8 cellular contexts compared by ENCODE assay signal in genomic region chr20:46119028-46119546, GRCh38. TPM values are rescaled to one million over a fixed set of nuclear protein-coding genes. Genes with fewer than 3 reads are reported as not detected.
DNase-seq lines count a peak whose midpoint lies in the region; ATAC-seq and TF ChIP-seq lines count a peak whose summit lies in the region.

No MANE protein-coding gene starts in this region.

- peaks cover 40% of the 10 kb centered on the region for H3K27me3 Mint-ChIP-seq in WTC11 (ENCODE audit: low read depth)
- H3K27me3 Mint-ChIP-seq in natural killer cell treated with Interleukin-12 subunit alpha and Interleukin-12 subunit beta and Interleukin-15 and Interleukin-18, amount 100 ng/mL, for 72 hours, result peaks cover 8 to 20% of the 10 kb centered on the region in 2 donors

- TF ChIP-seq CTCF in GM10266 (IDR thresholded peaks at IDR 0.05; ENCODE audit: control insufficient read depth, insufficient read depth, low read depth, missing control alignments) (no peak), WTC11 (IDR thresholded peaks at IDR 0.05) (no peak)

- peak; percentile 54 for DNase-seq in GM10266 (ENCODE audit: extremely low spot score)
- no peak for DNase-seq in WTC11 (ENCODE audit: low spot score)
- no peak for DNase-seq in natural killer cell treated with Interleukin-12 subunit alpha and Interleukin-12 subunit beta and Interleukin-15 and Interleukin-18, amount 100 ng/mL, for 72 hours (ENCODE audit: low spot score)
- DNase-seq in SK-N-DZ (ENCODE audit: low spot score), result no peak
- no peak for DNase-seq in substantia nigra (lab: John Stamatoyannopoulos, UW)
- DNase-seq in activated gamma-delta T cell (lab: John Stamatoyannopoulos, UW), result no peak

- ATAC-seq in GM21576 (IDR thresholded peaks at IDR 0.05; ENCODE audit: unreplicated experiment), result peak; percentile 37
- no peak for ATAC-seq in WTC11
- no peak for ATAC-seq in natural killer cell treated with Interleukin-12 subunit alpha and Interleukin-12 subunit beta and Interleukin-15 and Interleukin-18, amount 100 ng/mL, for 72 hours
- ATAC-seq in HG02885 (IDR thresholded peaks at IDR 0.05; ENCODE audit: poor library complexity, unreplicated experiment), result no peak

- H3K27ac Mint-ChIP-seq in WTC11, result no peak overlapping the region
- peak overlapping the region in 1 of 2 donors; percentile 97 for H3K27ac Mint-ChIP-seq in natural killer cell treated with Interleukin-12 subunit alpha and Interleukin-12 subunit beta and Interleukin-15 and Interleukin-18, amount 100 ng/mL, for 72 hours

- CTCF ChIA-PET in WTC11 (lab: Charles Lee), result interaction anchor here (0.6 to 3.3 kb wide), 11 partner anchors 9 to 230 kb away, joined by 3 to 19 read pairs (median 4); no protein-coding TSS in a partner anchor

- H3K4me1 Mint-ChIP-seq in WTC11, result peaks cover 7% of the 10 kb centered on the region
- peaks cover 8 to 26% of the 10 kb centered on the region in 2 donors for H3K4me1 Mint-ChIP-seq in natural killer cell treated with Interleukin-12 subunit alpha and Interleukin-12 subunit beta and Interleukin-15 and Interleukin-18, amount 100 ng/mL, for 72 hours (ENCODE audit: low read depth in 2 of 2)

- H3K27ac ChIP-seq in substantia nigra (ENCODE audit: low read depth, low read length, poor library complexity, severe bottlenecking), result no peak overlapping the region

- H3K4me3 Mint-ChIP-seq in WTC11, result peak overlapping the region; percentile 99
- peak overlapping the region; percentile 91 for H3K4me3 Mint-ChIP-seq in natural killer cell treated with Interleukin-12 subunit alpha and Interleukin-12 subunit beta and Interleukin-15 and Interleukin-18, amount 100 ng/mL, for 72 hours

- no peaks in the 10 kb centered on the region for H3K9me3 Mint-ChIP-seq in WTC11
- no peaks in the 10 kb centered on the region for H3K9me3 Mint-ChIP-seq in natural killer cell treated with Interleukin-12 subunit alpha and Interleukin-12 subunit beta and Interleukin-15 and Interleukin-18, amount 100 ng/mL, for 72 hours

- POLR2A ChIA-PET in WTC11 (lab: Charles Lee), result no interaction called here

- H3K36me3 Mint-ChIP-seq in WTC11, result peaks cover 15% of the 10 kb centered on the region
- no peaks in the 10 kb centered on the region for H3K36me3 Mint-ChIP-seq in natural killer cell treated with Interleukin-12 subunit alpha and Interleukin-12 subunit beta and Interleukin-15 and Interleukin-18, amount 100 ng/mL, for 72 hours

TF ChIP-seq in WTC11, 78 proteins besides CTCF, POLR2A, EP300 and RAD21 (continues in another document):
- TF ChIP-seq MXD4 (CRISPR knock-in tag; IDR thresholded peaks at IDR 0.05; ENCODE audit: borderline replicate concordance) (no peak), TCF7 (CRISPR knock-in tag; IDR thresholded peaks at IDR 0.05; ENCODE audit: low read depth) (no peak), ATF3 (CRISPR knock-in tag; conservative IDR thresholded peaks at IDR 0.05) (no peak), RORB (CRISPR knock-in tag; IDR thresholded peaks at IDR 0.05) (no peak), STAT6 (CRISPR knock-in tag; conservative IDR thresholded peaks at IDR 0.05; ENCODE audit: low read depth) (no peak), PRDM15 (CRISPR knock-in tag; IDR thresholded peaks at IDR 0.05) (no peak), NFE2L1 (CRISPR knock-in tag; IDR thresholded peaks at IDR 0.05) (no peak), ZNF281 (CRISPR knock-in tag; IDR thresholded peaks at IDR 0.05) (no peak), E2F1 (CRISPR knock-in tag; IDR thresholded peaks at IDR 0.05) (no peak), ZNF263 (CRISPR knock-in tag; IDR thresholded peaks at IDR 0.05; ENCODE audit: low read depth) (no peak)

RNA-seq across cellular contexts. Expression of gene CD40, which starts 1.0 kb away (rescaled TPM):
- 12.9 to 15.3 TPM (median 14.8 TPM) in 3 replicates for total RNA-seq in WTC11 (2021)
- 10 to 100 TPM in 1 of 2 donors, 1 to 10 TPM in 1; 6.7 to 32.7 TPM for total RNA-seq in natural killer cell treated with Interleukin-12 subunit alpha and Interleukin-12 subunit beta and Interleukin-15 and Interleukin-18, amount 100 ng/mL, for 72 hours
- 0.77 and 1.1 TPM in 2 replicates for polyA plus RNA-seq in SK-N-DZ (2014; cell fraction: cytosol; rRNA removed)
- 0.32 and 2.1 TPM in 2 replicates for polyA plus RNA-seq in SK-N-DZ (2014; cell fraction: nucleus; rRNA removed)

RNA-seq across cellular contexts. Expression of gene NCOA5, which starts 29.3 kb away (rescaled TPM):
- total RNA-seq in WTC11 (2021), result 16.5 to 20.5 TPM (median 16.5 TPM) in 3 replicates
- total RNA-seq in natural killer cell treated with Interleukin-12 subunit alpha and Interleukin-12 subunit beta and Interleukin-15 and Interleukin-18, amount 100 ng/mL, for 72 hours, result 10 to 100 TPM; 33.9 to 34.2 TPM
- 28.4 and 30.3 TPM in 2 replicates for polyA plus RNA-seq in SK-N-DZ (2014; cell fraction: cytosol; rRNA removed)
- polyA plus RNA-seq in SK-N-DZ (2014; cell fraction: nucleus; rRNA removed), result 25.6 and 28.6 TPM in 2 replicates
